Comparison of ENCODE assay signal across 8 cellular contexts in genomic region chr19:13396256-13397080, GRCh38.
DNase-seq lines count a peak whose midpoint lies in the region; ATAC-seq, FAIRE-seq and TF ChIP-seq lines count a peak whose summit lies in the region.

No MANE protein-coding gene starts in this region.

- in situ Hi-C loops in GM12878 (cut with MboI): no loop called here

- TF ChIP-seq CTCF in BE2C (IDR thresholded peaks at IDR 0.05; ENCODE audit: low read depth, low read length): no peak
- TF ChIP-seq CTCF in GM12878 (IDR thresholded peaks at IDR 0.05 in 2 of 3, conservative IDR thresholded peaks at IDR 0.05 in 1 of 3; ENCODE audit: control insufficient read depth in 2 of 3, extremely low read depth in 1 of 3, insufficient read depth in 1 of 3, low read depth in 3 of 3, low read length in 3 of 3): no peak

- TF ChIP-seq RAD21 in Ishikawa (IDR thresholded peaks at IDR 0.05; ENCODE audit: low read depth) (no peak), GM12878 (IDR thresholded peaks at IDR 0.05; ENCODE audit: insufficient read depth, low read depth, low read length) (no peak)

- H3K9ac ChIP-seq in GM12878 (ENCODE audit: control insufficient read depth, insufficient read depth, low read length): no peak overlapping the region

- no peak for FAIRE-seq in GM12878 (lab: Jason Lieb, UNC)

- intact Hi-C loops in GM12878 (cut with micrococcal nuclease; ENCODE audit: unreplicated experiment): no loop called here

- CTCF ChIA-PET in GM12878 (lab: Yijun Ruan, JAX): no interaction called here

- no peak for TF ChIP-seq POLR2A in GM12878 (IDR thresholded peaks at IDR 0.05; ENCODE audit: low read depth, low read length)

- H3K9me3 ChIP-seq in BE2C (no peaks in the 10 kb centered on the region; the same call in 1 of the 2 replicates), GM12878 (replicated peaks; ENCODE audit: control insufficient read depth, insufficient read depth, low read length) (no peaks in the 10 kb centered on the region)

- H3K27me3 ChIP-seq in BE2C: peaks cover 32% of the 10 kb centered on the region
- no peaks in the 10 kb centered on the region for H3K27me3 ChIP-seq in GM12878 (replicated peaks in 1 of 2; ENCODE audit: control insufficient read depth in 2 of 2, insufficient read depth in 2 of 2, low read length in 1 of 2)

- 34% methylated on average over 18 of the region's 18 CpGs for WGBS in GM12878 (ENCODE audit: insufficient coverage, insufficient replicate concordance, low lambda C conversion rate, missing lambda C conversion rate)

- H3K36me3 ChIP-seq in BE2C (no peaks in the 10 kb centered on the region), GM12878 (ENCODE audit: control insufficient read depth in 2 of 2, insufficient read depth in 2 of 2, low read length in 1 of 2) (no peaks in the 10 kb centered on the region)

- H3K4me2 ChIP-seq in GM12878 (ENCODE audit: control insufficient read depth, insufficient read depth): no peak overlapping the region

- DNase-seq in BE2C (peak; percentile 56), GM12878 (ENCODE audit: low read depth, low spot score) (no peak), kidney tubule cell (ENCODE audit: low spot score) (peak; percentile 65), SHP77 treated with DMSO at 0.1 percent for 48 hours (lab: John Stamatoyannopoulos, UW) (no peak)
- no peak for DNase-seq in stimulated activated CD4-positive, alpha-beta T cell treated with anti-CD3 and anti-CD28 coated beads, Interleukin-2, amount 100 ng/mL, for 24 hours

- ATAC-seq in GM12878 (peak; percentile 23; the same call in 1 of the 3 replicates), GM19452 (IDR thresholded peaks at IDR 0.05; ENCODE audit: unreplicated experiment) (no peak), GM19328 (IDR thresholded peaks at IDR 0.05; ENCODE audit: unreplicated experiment) (no peak)

- no peaks in the 10 kb centered on the region for H4K20me1 ChIP-seq in GM12878 (ENCODE audit: control insufficient read depth, insufficient read depth)

- BruUV-seq in GM12878 (replicated peaks; lab: Mats Ljungman, UMichigan): no TSS peak

- RAD21 ChIA-PET in GM12878 (lab: Charles Lee; ENCODE audit: unreplicated experiment): no interaction called here

- POLR2A ChIA-PET in GM12878 (lab: Charles Lee): no interaction called here

- H3K4me1 ChIP-seq in BE2C (peaks cover 2% of the 10 kb centered on the region; the same call in 1 of the 2 replicates), GM12878 (ENCODE audit: control insufficient read depth, insufficient read depth, low read length) (no peaks in the 10 kb centered on the region)

- H3K27ac ChIP-seq in GM12878 (ENCODE audit: control insufficient read depth, insufficient read depth): no peak overlapping the region

- H2AFZ ChIP-seq in GM12878 (ENCODE audit: control insufficient read depth, low read depth, low read length): no peak overlapping the region

- H3K79me2 ChIP-seq in GM12878 (ENCODE audit: control insufficient read depth, insufficient read depth, low read length): no peaks in the 10 kb centered on the region

- no peak for TF ChIP-seq EP300 in Ishikawa (IDR thresholded peaks at IDR 0.05; ENCODE audit: borderline replicate concordance)
- TF ChIP-seq EP300 in GM12878 (IDR thresholded peaks at IDR 0.05; ENCODE audit: borderline replicate concordance in 1 of 2, control insufficient read depth in 1 of 2, low read depth in 2 of 2, low read length in 2 of 2): no peak

- SMC1A ChIA-PET in GM12878 (lab: Charles Lee; ENCODE audit: uncharacterized antibody, unreplicated experiment): no interaction called here

- H3K4me3 ChIP-seq in BE2C (ENCODE audit: low read depth, low read length) (peak overlapping the region; percentile 16; the same call in 1 of the 2 replicates), GM12878 (no peak overlapping the region)

TF ChIP-seq in Ishikawa, 13 proteins besides CTCF, POLR2A, EP300 and RAD21:
- TF ChIP-seq ZBTB7A (IDR thresholded peaks at IDR 0.05; ENCODE audit: low read depth) (no peak), USF1 (IDR thresholded peaks at IDR 0.05) (peak; percentile 47; the same call in 1 of the 2 replicates), REST (IDR thresholded peaks at IDR 0.05; ENCODE audit: low read depth) (no peak), FOXM1 (IDR thresholded peaks at IDR 0.05; ENCODE audit: borderline replicate concordance, low read depth) (no peak), TCF12 (IDR thresholded peaks at IDR 0.05; ENCODE audit: low read depth) (no peak), TAF1 (IDR thresholded peaks at IDR 0.05; ENCODE audit: low read depth) (no peak)

TF ChIP-seq in GM12878, 131 proteins besides CTCF, POLR2A, EP300 and RAD21:
- TF ChIP-seq SIX5 (IDR thresholded peaks at IDR 0.05; ENCODE audit: low read depth, low read length, severe bottlenecking): peak; percentile 50
- TF ChIP-seq GABPA (IDR thresholded peaks at IDR 0.05; ENCODE audit: low read depth): peak; percentile 54; the same call in 1 of the 2 replicates
- TF ChIP-seq ASH2L (IDR thresholded peaks at IDR 0.05; ENCODE audit: borderline replicate concordance, low read depth): no peak
- no peak for TF ChIP-seq ZBTB11 (CRISPR knock-in tag; IDR thresholded peaks at IDR 0.05)
TF ChIP-seq in GM12878: peak in this region for 2.

Comparison
In these comparisons a context has a peak if more than half of its experiments do, and no peak if none do; other contexts are left out.
1. DNase-seq: peak in BE2C (single experiment) and kidney tubule cell (single experiment); none in GM12878 (single experiment), SHP77 treated with DMSO at 0.1 percent for 48 hours (single experiment) and stimulated activated CD4-positive, alpha-beta T cell treated with anti-CD3 and anti-CD28 coated beads, Interleukin-2, amount 100 ng/mL, for 24 hours (0 of 2).